21 cellular contexts compared by ENCODE assay signal in genomic region chr14:45559626-45560025, GRCh38.
"Had no signal": no experiment of that assay in that cellular context is flagged by ENCODE, and none has a peak within 500 bp of the region (broad histone marks: within the 10 kb centered on the region; RNA-seq: fewer than 3 reads in every experiment).

No MANE protein-coding gene starts in this region.

- H3K4me1 ChIP-seq: body of pancreas, heart right ventricle, left ventricle myocardium inferior, psoas muscle, right atrium auricular region, tibial artery had no signal

- H3K9me3 ChIP-seq: body of pancreas, heart right ventricle, left ventricle myocardium inferior, psoas muscle, right atrium auricular region, tibial artery had no signal

- ATAC-seq: body of pancreas; heart right ventricle; naive thymus-derived CD8-positive, alpha-beta T cell; psoas muscle; stimulated activated naive CD8-positive, alpha-beta T cell treated with anti-CD3 and anti-CD28 coated beads, Interleukin-15, amount 100 ng/mL, for 72 hours; T-helper 17 cell had no signal

- H3K9me3 Mint-ChIP-seq: activated CD4-positive, alpha-beta memory T cell treated with anti-CD3 and anti-CD28 coated beads for 36 hours; activated naive CD4-positive, alpha-beta T cell treated with anti-CD3 and anti-CD28 coated beads, Interleukin-2, amount 10 ng/mL, durations not matched to agents 7 days and 5 days; mesothelial cell of epicardium had no signal

- H3K27ac Mint-ChIP-seq: activated CD4-positive, alpha-beta memory T cell treated with anti-CD3 and anti-CD28 coated beads for 36 hours; activated naive CD4-positive, alpha-beta T cell treated with anti-CD3 and anti-CD28 coated beads, Interleukin-2, amount 10 ng/mL, durations not matched to agents 7 days and 5 days; immature natural killer cell; mesothelial cell of epicardium; naive thymus-derived CD8-positive, alpha-beta T cell; stimulated activated naive CD8-positive, alpha-beta T cell treated with anti-CD3 and anti-CD28 coated beads, Interleukin-15, amount 100 ng/mL, for 72 hours; T-helper 17 cell had no signal

- H3K36me3 ChIP-seq: cardiac muscle cell, heart right ventricle, left ventricle myocardium inferior, right atrium auricular region, tibial artery had no signal

- H3K4me3 Mint-ChIP-seq: activated CD4-positive, alpha-beta memory T cell treated with anti-CD3 and anti-CD28 coated beads for 36 hours; activated naive CD4-positive, alpha-beta T cell treated with anti-CD3 and anti-CD28 coated beads, Interleukin-2, amount 10 ng/mL, durations not matched to agents 7 days and 5 days; immature natural killer cell; mesothelial cell of epicardium; naive thymus-derived CD8-positive, alpha-beta T cell; stimulated activated naive CD8-positive, alpha-beta T cell treated with anti-CD3 and anti-CD28 coated beads, Interleukin-15, amount 100 ng/mL, for 72 hours; T-helper 17 cell had no signal

- H3K27me3 ChIP-seq: body of pancreas, cardiac muscle cell, heart right ventricle, right atrium auricular region, tibial artery had no signal

- H3K36me3 Mint-ChIP-seq: activated CD4-positive, alpha-beta memory T cell treated with anti-CD3 and anti-CD28 coated beads for 36 hours; activated naive CD4-positive, alpha-beta T cell treated with anti-CD3 and anti-CD28 coated beads, Interleukin-2, amount 10 ng/mL, durations not matched to agents 7 days and 5 days; immature natural killer cell; mesothelial cell of epicardium; naive thymus-derived CD8-positive, alpha-beta T cell had no signal

- H3K27ac ChIP-seq: body of pancreas, cardiac muscle cell, heart right ventricle, left ventricle myocardium inferior, psoas muscle, right atrium auricular region, tibial artery had no signal

- H3K4me1 Mint-ChIP-seq: activated naive CD4-positive, alpha-beta T cell treated with anti-CD3 and anti-CD28 coated beads, Interleukin-2, amount 10 ng/mL, durations not matched to agents 7 days and 5 days; immature natural killer cell; mesothelial cell of epicardium; naive thymus-derived CD8-positive, alpha-beta T cell; stimulated activated naive CD8-positive, alpha-beta T cell treated with anti-CD3 and anti-CD28 coated beads, Interleukin-15, amount 100 ng/mL, for 72 hours; T-helper 17 cell had no signal

- H3K4me3 ChIP-seq: body of pancreas, cardiac muscle cell, heart right ventricle, left ventricle myocardium inferior, psoas muscle, right atrium auricular region, tibial artery had no signal

- DNase-seq: activated CD4-positive, alpha-beta memory T cell treated with anti-CD3 and anti-CD28 coated beads for 36 hours; activated CD4-positive, alpha-beta T cell treated with anti-CD3 and anti-CD28 coated beads for 48 hours; activated effector memory CD4-positive, alpha-beta T cell treated with anti-CD3 and anti-CD28 coated beads, Interleukin-2, amount 50 U/mL, for 16 hours; activated naive CD4-positive, alpha-beta T cell treated with anti-CD3 and anti-CD28 coated beads, Interleukin-2, amount 10 ng/mL, durations not matched to agents 7 days and 5 days; activated T-cell treated with anti-CD3 and anti-CD28 coated beads, Interleukin-2, amount 50 U/mL, for 48 hours; anterior cingulate cortex; body of pancreas; erythroblast; foreskin fibroblast; heart right ventricle; immature natural killer cell; left ventricle myocardium inferior; naive thymus-derived CD8-positive, alpha-beta T cell; psoas muscle; stimulated activated CD4-positive, alpha-beta T cell treated with anti-CD3 and anti-CD28 coated beads, Interleukin-1b, Interleukin-23, amount 100 ng/mL, for 48 hours; stimulated activated naive CD8-positive, alpha-beta T cell treated with anti-CD3 and anti-CD28 coated beads, Interleukin-15, amount 100 ng/mL, for 72 hours; T-helper 17 cell; tibial artery had no signal

- H3K27me3 Mint-ChIP-seq: activated CD4-positive, alpha-beta memory T cell treated with anti-CD3 and anti-CD28 coated beads for 36 hours; activated naive CD4-positive, alpha-beta T cell treated with anti-CD3 and anti-CD28 coated beads, Interleukin-2, amount 10 ng/mL, durations not matched to agents 7 days and 5 days; naive thymus-derived CD8-positive, alpha-beta T cell; stimulated activated naive CD8-positive, alpha-beta T cell treated with anti-CD3 and anti-CD28 coated beads, Interleukin-15, amount 100 ng/mL, for 72 hours; T-helper 17 cell had no signal
